ENCODE assay signal across 25 cellular contexts in the genomic region with DNA sequence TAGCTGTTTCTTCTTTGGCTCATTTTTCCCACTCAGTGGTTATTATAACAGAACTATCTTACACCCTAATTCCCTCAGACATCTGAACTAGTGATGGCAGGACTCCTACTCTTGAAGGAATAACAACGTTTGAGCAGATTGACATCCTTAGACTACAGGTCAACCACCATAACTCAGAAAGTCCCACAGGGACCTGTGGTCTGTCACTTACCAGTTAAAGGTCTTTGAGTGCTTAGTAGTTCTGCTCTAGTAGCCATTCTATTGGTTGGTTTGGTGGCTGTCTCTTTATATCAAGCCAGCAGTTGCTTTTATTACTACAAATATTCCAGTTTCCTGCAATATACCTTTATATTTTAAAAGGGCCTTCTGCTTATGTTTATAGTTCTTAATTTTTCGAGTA.
"Had no signal": no experiment of that assay in that cellular context is flagged by ENCODE, and none has a peak within 500 bp of the region (broad histone marks: within the 10 kb centered on the region; RNA-seq: fewer than 3 reads in every experiment).

No MANE protein-coding gene starts in this region.

- H3K4me3 Mint-ChIP-seq: effector memory CD8-positive, alpha-beta T cell; memory B cell; natural killer cell had no signal

- H3K27me3 Mint-ChIP-seq: effector memory CD8-positive, alpha-beta T cell; memory B cell; progenitor cell of endocrine pancreas had no signal

- H3K4me3 ChIP-seq: gastrocnemius medialis, lung, right lobe of liver, testis, tibial artery, upper lobe of left lung had no signal

- DNase-seq: cortex of kidney; effector memory CD8-positive, alpha-beta T cell; foreskin fibroblast; gastrocnemius medialis; kidney; natural killer cell; occipital lobe; right lobe of liver; small intestine; stimulated activated CD4-positive, alpha-beta T cell treated with anti-CD3 and anti-CD28 coated beads, Interleukin-1b, Interleukin-23, amount 100 ng/mL, for 48 hours; stimulated activated CD4-positive, alpha-beta T cell treated with anti-CD3 and anti-CD28 coated beads, Interleukin-4, amount 100 ng/mL, for 1 hour; stimulated activated CD8-positive, alpha-beta memory T cell treated with anti-CD3 and anti-CD28 coated beads, Interleukin-4, amount 100 ng/mL, for 48 hours; stimulated activated naive CD8-positive, alpha-beta T cell treated with anti-CD3 and anti-CD28 coated beads, Interleukin-15, Interleukin-2, amounts not matched to agents 100 U/mL and 50 U/mL, for 24 hours; substantia nigra; testis; tibial artery; upper lobe of left lung had no signal

- ATAC-seq: effector memory CD8-positive, alpha-beta T cell; esophagus mucosa; gastrocnemius medialis; left lobe of liver; natural killer cell; right lobe of liver; stimulated activated naive CD8-positive, alpha-beta T cell treated with anti-CD3 and anti-CD28 coated beads, Interleukin-15, Interleukin-2, amounts not matched to agents 100 U/mL and 50 U/mL, for 24 hours had no signal

- H3K27ac ChIP-seq: epithelial cell of prostate, gastrocnemius medialis, parathyroid adenoma, right lobe of liver, testis, tibial artery, upper lobe of left lung had no signal

- H3K9ac ChIP-seq: parathyroid adenoma had no signal

- H3K79me2 ChIP-seq: parathyroid adenoma had no signal

- H3K4me1 ChIP-seq: gastrocnemius medialis, parathyroid adenoma, right lobe of liver, tibial artery had no signal

- H3K9me3 Mint-ChIP-seq: effector memory CD8-positive, alpha-beta T cell; memory B cell; natural killer cell had no signal

- H3K27ac Mint-ChIP-seq: effector memory CD8-positive, alpha-beta T cell; memory B cell; progenitor cell of endocrine pancreas had no signal

- H3K4me1 Mint-ChIP-seq: memory B cell had no signal

- H3K9me3 ChIP-seq: gastrocnemius medialis, right lobe of liver, testis, tibial artery, upper lobe of left lung had no signal

- FAIRE-seq: kidney, small intestine, urothelium cell line had no signal

- H2AFZ ChIP-seq: parathyroid adenoma had no signal

- H3K27me3 ChIP-seq: gastrocnemius medialis, right lobe of liver, testis, tibial artery, upper lobe of left lung had no signal
